ENCODE assay signal across 13 cellular contexts in genomic region chr22:35766654-35767580, GRCh38. TPM values are rescaled to one million over a fixed set of nuclear protein-coding genes. Genes with fewer than 3 reads are reported as not detected.
DNase-seq lines count a peak whose midpoint lies in the region; ATAC-seq and TF ChIP-seq lines count a peak whose summit lies in the region.
"Had no signal": no experiment of that assay in that cellular context is flagged by ENCODE, and none has a peak within 500 bp of the region (broad histone marks: within the 10 kb centered on the region; RNA-seq: fewer than 3 reads in every experiment).

No MANE protein-coding gene starts in this region.

- no peak for TF ChIP-seq CTCF in esophagus muscularis mucosa (IDR thresholded peaks at IDR 0.05)

- peaks cover under 1 to 16% (median 9%) of the 10 kb centered on the region in 4 donors for H3K4me1 ChIP-seq in esophagus muscularis mucosa
- no peaks in the 10 kb centered on the region for H3K4me1 ChIP-seq in mesodermal cell (ENCODE audit: control insufficient read depth, insufficient read depth, low read length, poor library complexity, severe bottlenecking)
- H3K4me1 ChIP-seq: ascending aorta had no signal

- peak overlapping the region in 1 of 4 donors; percentile 17 for H3K4me3 ChIP-seq in esophagus muscularis mucosa
- no peak overlapping the region for H3K4me3 ChIP-seq in mesodermal cell (ENCODE audit: extremely low read depth, insufficient read depth, low read length, poor library complexity, severe bottlenecking)
- H3K4me3 ChIP-seq: ascending aorta had no signal

- 73% methylated on average over 10 of the region's 10 CpGs for WGBS in esophagus muscularis mucosa
- 41 to 68% methylated on average over 3 to 4 of the region's 10 CpGs for WGBS in mesodermal cell (ENCODE audit: insufficient coverage in 2 of 2), 2 experiments

- H3K9me3 ChIP-seq in esophagus muscularis mucosa, result no peaks in the 10 kb centered on the region
- no peaks in the 10 kb centered on the region for H3K9me3 ChIP-seq in mesodermal cell (ENCODE audit: control insufficient read depth, low read length)
- H3K9me3 ChIP-seq: ascending aorta had no signal

- H3K27ac ChIP-seq in esophagus muscularis mucosa (replicated peaks in 1 of 4) (peak overlapping the region; percentile 18 to 48 (median 32)), mesodermal cell (ENCODE audit: low read depth, low read length, severe bottlenecking) (peak overlapping the region; percentile 36)

- TF ChIP-seq POLR2A in esophagus muscularis mucosa (IDR thresholded peaks at IDR 0.05; ENCODE audit: low read depth), result no peak

- H3K36me3 ChIP-seq in esophagus muscularis mucosa, result peaks cover 0 to 9% (median 0%) of the 10 kb centered on the region in 4 donors
- H3K36me3 ChIP-seq in mesodermal cell (ENCODE audit: control insufficient read depth, insufficient read depth, low read length), result peaks cover 20% of the 10 kb centered on the region
- H3K36me3 ChIP-seq: ascending aorta had no signal

- ATAC-seq in Right ventricle myocardium inferior (peak; percentile 60), HG03432 (IDR thresholded peaks at IDR 0.05; ENCODE audit: unreplicated experiment) (no peak), HG02678 (IDR thresholded peaks at IDR 0.05; ENCODE audit: unreplicated experiment) (no peak), GM21619 (IDR thresholded peaks at IDR 0.05; ENCODE audit: unreplicated experiment) (no peak)

- H3K27me3 ChIP-seq in esophagus muscularis mucosa, result no peaks in the 10 kb centered on the region
- H3K27me3 ChIP-seq: ascending aorta had no signal

- intact Hi-C loops in Right ventricle myocardium inferior (cut with DNase I) (loop anchor here (5.0 kb wide), 2 partner anchors 70 to 150 kb away; no protein-coding TSS in a partner anchor), cardiac septum (cut with DNase I) (loop anchor here (10.0 kb wide), 1 partner anchor 148 kb away; no protein-coding TSS in a partner anchor), esophagus muscularis mucosa (cut with DNase I) (loop anchor here (10.0 kb wide), 1 partner anchor 58 kb away; no protein-coding TSS in a partner anchor)

- TF ChIP-seq EP300 in esophagus muscularis mucosa (IDR thresholded peaks at IDR 0.05), result no peak

- no peak for DNase-seq in Right ventricle myocardium inferior (ENCODE audit: missing footprints)
- DNase-seq in cardiac septum (ENCODE audit: low spot score), result no peak
- no peak for DNase-seq in esophagus muscularis mucosa (ENCODE audit: extremely low spot score)
- DNase-seq in NCI-H1092 treated with DMSO at 0.1 percent for 48 hours (lab: John Stamatoyannopoulos, UW), result no peak
- DNase-seq: activated CD8-positive, alpha-beta memory T cell treated with anti-CD3 and anti-CD28 coated beads, Interleukin-2, amount 50 U/mL, for 4 hours; DMS53 had no signal

RNA-seq across cellular contexts. Expression of gene APOL5, which starts 49.2 kb away (rescaled TPM):
- total RNA-seq in Right ventricle myocardium inferior (not detected), cardiac septum (not detected), esophagus muscularis mucosa (under 1 TPM in 1 of 4 donors, not detected in 3; 0.29 TPM)
- not detected for polyA plus RNA-seq in mesodermal cell (2013, experiment 1 of 2)
- not detected for polyA plus RNA-seq in mesodermal cell (2013, experiment 2 of 2)
- total RNA-seq: ascending aorta, HT1080, mononuclear cell had no signal
